Comparison of ENCODE assay signal across 1 cellular context in genomic region chr2:233060500-233061006, GRCh38.
TF ChIP-seq lines count a peak whose summit lies in the region.

No MANE protein-coding gene starts in this region.

TF ChIP-seq in WTC11, 78 proteins besides CTCF, POLR2A, EP300 and RAD21 (continued from another document):
- TF ChIP-seq HMGXB4 (CRISPR knock-in tag; IDR thresholded peaks at IDR 0.05) (no peak), FOXK1 (CRISPR knock-in tag; IDR thresholded peaks at IDR 0.05) (no peak)
- TF ChIP-seq, protein P1, sequence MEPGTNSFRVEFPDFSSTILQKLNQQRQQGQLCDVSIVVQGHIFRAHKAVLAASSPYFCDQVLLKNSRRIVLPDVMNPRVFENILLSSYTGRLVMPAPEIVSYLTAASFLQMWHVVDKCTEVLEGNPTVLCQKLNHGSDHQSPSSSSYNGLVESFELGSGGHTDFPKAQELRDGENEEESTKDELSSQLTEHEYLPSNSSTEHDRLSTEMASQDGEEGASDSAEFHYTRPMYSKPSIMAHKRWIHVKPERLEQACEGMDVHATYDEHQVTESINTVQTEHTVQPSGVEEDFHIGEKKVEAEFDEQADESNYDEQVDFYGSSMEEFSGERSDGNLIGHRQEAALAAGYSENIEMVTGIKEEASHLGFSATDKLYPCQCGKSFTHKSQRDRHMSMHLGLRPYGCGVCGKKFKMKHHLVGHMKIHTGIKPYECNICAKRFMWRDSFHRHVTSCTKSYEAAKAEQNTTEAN (CRISPR knock-in tag; IDR thresholded peaks at IDR 0.05) = no peak
- TF ChIP-seq, protein P2, sequence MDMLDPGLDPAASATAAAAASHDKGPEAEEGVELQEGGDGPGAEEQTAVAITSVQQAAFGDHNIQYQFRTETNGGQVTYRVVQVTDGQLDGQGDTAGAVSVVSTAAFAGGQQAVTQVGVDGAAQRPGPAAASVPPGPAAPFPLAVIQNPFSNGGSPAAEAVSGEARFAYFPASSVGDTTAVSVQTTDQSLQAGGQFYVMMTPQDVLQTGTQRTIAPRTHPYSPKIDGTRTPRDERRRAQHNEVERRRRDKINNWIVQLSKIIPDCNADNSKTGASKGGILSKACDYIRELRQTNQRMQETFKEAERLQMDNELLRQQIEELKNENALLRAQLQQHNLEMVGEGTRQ (CRISPR knock-in tag; IDR thresholded peaks at IDR 0.05) = no peak
- TF ChIP-seq, protein P3, sequence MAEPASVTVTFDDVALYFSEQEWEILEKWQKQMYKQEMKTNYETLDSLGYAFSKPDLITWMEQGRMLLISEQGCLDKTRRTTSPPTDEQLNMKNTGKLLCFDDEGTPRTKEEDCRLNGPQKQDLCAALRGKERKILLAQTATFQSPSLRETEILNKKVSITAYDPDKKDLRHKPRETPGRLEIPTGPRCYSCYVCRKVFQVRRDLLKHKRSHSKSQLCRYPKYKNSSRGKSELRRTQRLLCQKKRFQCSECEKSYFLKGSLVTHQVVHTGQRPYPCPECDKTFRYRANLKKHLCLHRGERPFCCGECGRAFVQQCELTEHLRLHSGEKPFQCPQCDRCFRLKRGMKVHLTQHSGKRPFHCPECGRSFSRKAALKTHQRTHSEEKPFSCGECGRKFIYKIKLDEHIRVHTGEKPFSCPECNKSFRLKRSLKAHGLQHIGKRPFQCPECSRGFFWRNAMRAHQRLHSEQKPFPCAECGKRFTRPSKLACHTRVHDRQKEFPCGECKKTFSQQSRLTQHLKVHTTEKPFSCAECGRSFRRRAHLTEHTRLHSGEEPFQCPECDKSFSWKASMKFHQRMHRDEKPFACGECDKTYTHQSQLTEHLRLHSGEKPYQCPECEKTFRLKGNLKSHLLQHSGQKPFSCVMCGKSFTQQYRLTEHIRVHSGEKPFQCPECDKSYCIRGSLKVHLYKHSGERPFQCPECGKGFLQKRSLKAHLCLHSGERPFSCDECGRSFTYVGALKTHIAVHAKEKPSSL (CRISPR knock-in tag; conservative IDR thresholded peaks at IDR 0.05) = no peak
TF ChIP-seq in WTC11: peak in this region for 0.
